5 cellular contexts compared by ENCODE assay signal in the genomic region with DNA sequence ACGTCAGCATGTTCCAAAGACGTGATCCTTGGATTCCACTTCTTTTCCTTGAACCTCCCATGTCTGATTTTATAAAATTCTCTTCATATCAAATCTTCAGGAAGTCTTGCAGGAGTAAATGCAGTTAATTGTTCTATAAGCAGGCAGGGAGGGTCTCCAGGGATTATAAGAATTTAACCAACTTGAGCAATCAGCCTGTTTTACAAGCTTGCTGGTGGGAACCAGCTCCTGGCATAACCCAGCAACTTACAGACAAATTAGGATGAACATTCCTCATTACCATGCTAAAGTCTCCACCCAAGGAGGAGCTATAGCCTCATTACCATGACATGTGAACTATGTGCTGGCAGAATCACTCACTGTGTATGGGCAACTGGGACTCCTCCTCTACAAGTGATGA. TPM values are rescaled to one million over a fixed set of nuclear protein-coding genes. Genes with fewer than 3 reads are reported as not detected.
"Had no signal": no experiment of that assay in that cellular context is flagged by ENCODE, and none has a peak within 500 bp of the region (broad histone marks: within the 10 kb centered on the region; RNA-seq: fewer than 3 reads in every experiment).

No MANE protein-coding gene starts in this region.

RNA-seq across cellular contexts. Expression of a gene that starts 31.5 kb away (rescaled TPM):
- total RNA-seq: GM23248, H9, HT-29, IMR-90, K562 had no signal
- polyA plus RNA-seq: GM23248, IMR-90, K562 had no signal

RNA-seq across cellular contexts. Expression of a gene that starts 32.6 kb away (rescaled TPM):
- total RNA-seq: GM23248, H9, HT-29, IMR-90, K562 had no signal
- polyA plus RNA-seq: GM23248, IMR-90, K562 had no signal
